Comparison of ENCODE assay signal across 11 cellular contexts in the genomic region with DNA sequence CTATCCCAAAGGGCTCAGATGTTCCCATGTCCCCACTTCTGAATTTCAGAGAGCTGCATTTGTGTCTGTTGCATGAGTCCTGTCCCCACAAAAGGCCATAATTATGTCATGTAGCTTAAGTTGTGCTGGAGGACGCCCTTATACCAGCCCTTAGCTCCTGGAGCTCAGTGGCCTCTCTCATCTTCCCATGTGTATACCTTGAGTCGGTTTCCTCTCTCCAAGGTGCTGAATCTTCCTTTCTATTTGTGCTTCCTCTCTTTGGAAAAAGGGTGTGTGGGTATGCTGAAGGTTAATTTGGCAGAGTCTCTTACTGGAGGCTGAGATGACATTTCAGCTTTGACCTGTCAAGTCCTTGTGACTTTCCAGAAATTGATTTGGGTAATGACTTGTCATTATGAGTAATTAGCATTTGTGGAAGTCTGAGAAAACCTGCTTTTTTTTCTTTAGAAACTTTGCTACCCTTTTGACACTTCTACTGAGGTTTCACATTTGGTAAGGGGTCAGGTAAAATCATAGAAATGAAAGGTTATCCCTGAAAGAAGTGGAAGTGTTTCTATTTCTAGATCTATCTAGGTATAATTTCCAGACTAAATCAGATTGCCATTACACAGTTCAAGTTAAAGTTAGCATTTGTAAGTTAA.
DNase-seq lines count a peak whose midpoint lies in the region; ATAC-seq and TF ChIP-seq lines count a peak whose summit lies in the region.
"Had no signal": no experiment of that assay in that cellular context is flagged by ENCODE, and none has a peak within 500 bp of the region (broad histone marks: within the 10 kb centered on the region; RNA-seq: fewer than 3 reads in every experiment).

No MANE protein-coding gene starts in this region.

- POLR2A ChIA-PET in T-cell (lab: Charles Lee): no interaction called here

- H3K4me1 Mint-ChIP-seq in T-cell: no peaks in the 10 kb centered on the region
- H3K4me1 Mint-ChIP-seq: memory B cell had no signal

- H3K36me3 Mint-ChIP-seq in T-cell: no peaks in the 10 kb centered on the region
- H3K36me3 Mint-ChIP-seq: memory B cell had no signal

- no peak for TF ChIP-seq POLR2A in sigmoid colon (IDR thresholded peaks at IDR 0.05)

- no peak overlapping the region for H3K9ac ChIP-seq in adipocyte (ENCODE audit: low read length)

- H3K27ac ChIP-seq in sigmoid colon: no peak overlapping the region

- H3K27me3 ChIP-seq in adipocyte (replicated peaks; ENCODE audit: control insufficient read depth, insufficient read depth, low read length): no peaks in the 10 kb centered on the region
- H3K27me3 ChIP-seq in sigmoid colon: no peaks in the 10 kb centered on the region

- 8 to 11% methylated on average over 2 of the region's 2 CpGs for WGBS in sigmoid colon, 2 donors

- no peak overlapping the region for H3K4me3 Mint-ChIP-seq in T-cell
- H3K4me3 Mint-ChIP-seq: CD4-positive, alpha-beta T cell; memory B cell had no signal

- no peak for ATAC-seq in T-cell (replicated peaks in 1 of 4)

- in situ Hi-C loops in Caki2 (cut with HindIII; ENCODE audit: low pct_unique_long_range_greater_than_20kb, low sequenced_read_pairs): no loop called here

- intact Hi-C loops in sigmoid colon (cut with DNase I): no loop called here

- H3K9me3 Mint-ChIP-seq in T-cell: peaks cover 0 to 2% (median 0%) of the 10 kb centered on the region in 3 donors
- H3K9me3 Mint-ChIP-seq: CD4-positive, alpha-beta T cell had no signal

- H3K9me3 ChIP-seq in adipocyte (ENCODE audit: control insufficient read depth, low read length) (no peaks in the 10 kb centered on the region), sigmoid colon (no peaks in the 10 kb centered on the region)

- TF ChIP-seq EP300 in sigmoid colon (IDR thresholded peaks at IDR 0.05): no peak

- no peak for TF ChIP-seq CTCF in sigmoid colon (IDR thresholded peaks at IDR 0.05)

- no peak overlapping the region for H3K27ac Mint-ChIP-seq in T-cell
- H3K27ac Mint-ChIP-seq: CD4-positive, alpha-beta T cell; memory B cell had no signal

- H3K27me3 Mint-ChIP-seq in T-cell: peaks cover 0 to 2% of the 10 kb centered on the region in 2 donors

- CTCF ChIA-PET in T-cell (lab: Charles Lee): no interaction called here

- H3K4me1 ChIP-seq in adipocyte (ENCODE audit: control insufficient read depth, insufficient read depth, low read length) (no peaks in the 10 kb centered on the region), sigmoid colon (no peaks in the 10 kb centered on the region)

- no peak overlapping the region for H3K4me3 ChIP-seq in Jurkat, Clone E6-1 (ENCODE audit: low read length)
- H3K4me3 ChIP-seq in adipocyte (ENCODE audit: low read length) (no peak overlapping the region), sigmoid colon (no peak overlapping the region)

- DNase-seq in Caki2 (ENCODE audit: low read depth): peak; percentile 17
- DNase-seq in Jurkat, Clone E6-1 (ENCODE audit: low read depth, low spot score): peak; percentile 51
- peak; percentile 54 for DNase-seq in adipocyte (ENCODE audit: low read depth)
- peak; percentile 47 for DNase-seq in iris pigment epithelial cell (ENCODE audit: low read depth)
- DNase-seq in activated CD4-positive, CD25-positive, alpha-beta regulatory T cell treated with anti-CD3 and anti-CD28 coated beads, Interleukin-2, amount 50 U/mL, for 72 hours: no peak
- no peak for DNase-seq in sigmoid colon
- no peak for DNase-seq in T-cell
- no peak for DNase-seq in NCI-H345 (lab: John Stamatoyannopoulos, UW)
- DNase-seq: CD4-positive, alpha-beta T cell; NCI-H1105 treated with DMSO at 0.1 percent for 48 hours had no signal

- H3K36me3 ChIP-seq in adipocyte (ENCODE audit: control insufficient read depth, insufficient read depth, low read length, severe bottlenecking): no peaks in the 10 kb centered on the region
- H3K36me3 ChIP-seq in sigmoid colon: no peaks in the 10 kb centered on the region

Comparison
In these comparisons a context has a peak if more than half of its experiments do, and no peak if none do; other contexts are left out.
1. DNase-seq: peak in Caki2 (single experiment), Jurkat, Clone E6-1 (single experiment), adipocyte (single experiment) and iris pigment epithelial cell (single experiment); none in activated CD4-positive, CD25-positive, alpha-beta regulatory T cell treated with anti-CD3 and anti-CD28 coated beads, Interleukin-2, amount 50 U/mL, for 72 hours (single experiment), sigmoid colon (single experiment), T-cell (0 of 34) and NCI-H345 (single experiment).